6 cellular contexts compared by ENCODE assay signal in genomic region chr12:43744826-43745225, GRCh38.
"Had no signal": no experiment of that assay in that cellular context is flagged by ENCODE, and none has a peak within 500 bp of the region (broad histone marks: within the 10 kb centered on the region; RNA-seq: fewer than 3 reads in every experiment).

No MANE protein-coding gene starts in this region.

- DNase-seq: IMR-90, KBM-7, KG1 had no signal

- H3K4me2 ChIP-seq: KMS-11 had no signal

- H3K9ac ChIP-seq: KMS-11 had no signal

- FAIRE-seq: HTR-8/SVneo had no signal

- H3K27ac ChIP-seq: HL-60, KMS-11 had no signal
